1 cellular context compared by ENCODE assay signal in the genomic region with DNA sequence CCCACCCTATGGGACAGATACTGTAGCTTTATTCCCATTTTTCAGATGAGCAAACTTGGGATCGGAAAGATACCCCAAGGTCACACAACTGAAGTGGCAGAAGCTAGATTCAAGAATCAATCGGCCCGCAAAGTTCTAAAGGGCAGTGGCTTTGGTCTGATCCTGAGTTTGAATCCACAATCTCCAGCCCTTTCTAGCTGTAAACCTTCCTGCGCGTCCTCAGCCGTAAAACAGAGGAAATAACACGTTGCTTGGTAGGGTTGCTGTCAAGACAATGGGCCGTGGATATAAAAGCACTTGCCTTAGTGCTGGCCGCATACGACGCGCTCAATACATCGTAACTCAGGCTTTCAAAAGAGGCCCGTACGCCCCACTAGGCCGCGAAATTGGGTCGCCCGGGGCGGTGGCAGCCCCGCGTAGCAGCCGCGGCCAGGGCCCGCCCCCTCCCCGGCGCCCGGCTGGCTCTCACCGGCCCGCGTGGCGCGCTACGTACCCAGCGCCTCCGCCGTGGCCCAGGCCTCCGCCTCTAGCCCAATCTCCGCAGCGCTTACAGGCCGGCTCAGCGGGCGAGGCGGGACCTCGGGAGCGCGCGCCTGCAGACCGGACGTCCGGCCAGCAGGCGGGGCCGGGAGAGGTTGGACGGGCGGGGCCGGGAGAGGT.
TF ChIP-seq lines count a peak whose summit lies in the region.

A gene with protein sequence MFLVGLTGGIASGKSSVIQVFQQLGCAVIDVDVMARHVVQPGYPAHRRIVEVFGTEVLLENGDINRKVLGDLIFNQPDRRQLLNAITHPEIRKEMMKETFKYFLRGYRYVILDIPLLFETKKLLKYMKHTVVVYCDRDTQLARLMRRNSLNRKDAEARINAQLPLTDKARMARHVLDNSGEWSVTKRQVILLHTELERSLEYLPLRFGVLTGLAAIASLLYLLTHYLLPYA (minus strand): TSS at position 573 of the 660 bp plus-strand sequence. CDS start 16,747 bp downstream, outside the sequence.

TF ChIP-seq in HepG2, 621 proteins besides CTCF, POLR2A, EP300 and RAD21 (continued from another document and continues in another):
- TF ChIP-seq, protein P1, sequence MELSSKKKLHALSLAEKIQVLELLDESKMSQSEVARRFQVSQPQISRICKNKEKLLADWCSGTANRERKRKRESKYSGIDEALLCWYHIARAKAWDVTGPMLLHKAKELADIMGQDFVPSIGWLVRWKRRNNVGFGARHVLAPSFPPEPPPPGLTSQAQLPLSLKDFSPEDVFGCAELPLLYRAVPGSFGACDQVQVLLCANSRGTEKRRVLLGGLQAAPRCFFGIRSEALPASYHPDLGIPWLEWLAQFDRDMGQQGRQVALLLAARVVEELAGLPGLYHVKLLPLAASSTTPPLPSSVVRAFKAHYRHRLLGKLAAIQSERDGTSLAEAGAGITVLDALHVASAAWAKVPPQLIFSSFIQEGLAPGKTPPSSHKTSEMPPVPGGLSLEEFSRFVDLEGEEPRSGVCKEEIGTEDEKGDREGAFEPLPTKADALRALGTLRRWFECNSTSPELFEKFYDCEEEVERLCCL (CRISPR knock-in tag; IDR thresholded peaks at IDR 0.05; ENCODE audit: borderline replicate concordance): no peak
- TF ChIP-seq HMG20B (CRISPR knock-in tag; conservative IDR thresholded peaks at IDR 0.05): no peak
- TF ChIP-seq FOXC1 (CRISPR knock-in tag; IDR thresholded peaks at IDR 0.05; ENCODE audit: borderline replicate concordance): peak; percentile 55; the same call in 1 of the 2 replicates
- TF ChIP-seq HOXA9 (CRISPR knock-in tag; IDR thresholded peaks at IDR 0.05; ENCODE audit: borderline replicate concordance): no peak
- TF ChIP-seq ZNF431 (CRISPR knock-in tag; IDR thresholded peaks at IDR 0.05; ENCODE audit: borderline replicate concordance, low read depth): 0 out of 2 replicates have a peak, but pooled peaks have one; percentile 13
- TF ChIP-seq ZNF652 (CRISPR knock-in tag; IDR thresholded peaks at IDR 0.05; ENCODE audit: borderline replicate concordance, low read depth): no peak
- TF ChIP-seq, protein P2, sequence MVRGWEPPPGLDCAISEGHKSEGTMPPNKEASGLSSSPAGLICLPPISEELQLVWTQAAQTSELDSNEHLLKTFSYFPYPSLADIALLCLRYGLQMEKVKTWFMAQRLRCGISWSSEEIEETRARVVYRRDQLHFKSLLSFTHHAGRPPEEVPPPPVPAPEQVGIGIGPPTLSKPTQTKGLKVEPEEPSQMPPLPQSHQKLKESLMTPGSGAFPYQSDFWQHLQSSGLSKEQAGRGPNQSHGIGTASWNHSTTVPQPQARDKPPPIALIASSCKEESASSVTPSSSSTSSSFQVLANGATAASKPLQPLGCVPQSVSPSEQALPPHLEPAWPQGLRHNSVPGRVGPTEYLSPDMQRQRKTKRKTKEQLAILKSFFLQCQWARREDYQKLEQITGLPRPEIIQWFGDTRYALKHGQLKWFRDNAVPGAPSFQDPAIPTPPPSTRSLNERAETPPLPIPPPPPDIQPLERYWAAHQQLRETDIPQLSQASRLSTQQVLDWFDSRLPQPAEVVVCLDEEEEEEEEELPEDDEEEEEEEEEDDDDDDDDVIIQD (CRISPR knock-in tag; IDR thresholded peaks at IDR 0.05; ENCODE audit: low read depth): no peak
- peak; percentile 52 for TF ChIP-seq ELF3 (CRISPR knock-in tag; IDR thresholded peaks at IDR 0.05)
- no peak for TF ChIP-seq ZNF343 (CRISPR knock-in tag; IDR thresholded peaks at IDR 0.05)
- no peak for TF ChIP-seq ZNF20 (CRISPR knock-in tag; IDR thresholded peaks at IDR 0.05)
- TF ChIP-seq ZNF326 (CRISPR knock-in tag; IDR thresholded peaks at IDR 0.05; ENCODE audit: borderline replicate concordance): no peak
- TF ChIP-seq RFX3 (CRISPR knock-in tag; IDR thresholded peaks at IDR 0.05): no peak
- no peak for TF ChIP-seq ZNF484 (CRISPR knock-in tag; IDR thresholded peaks at IDR 0.05; ENCODE audit: borderline replicate concordance, low read depth)
- TF ChIP-seq, protein P3, sequence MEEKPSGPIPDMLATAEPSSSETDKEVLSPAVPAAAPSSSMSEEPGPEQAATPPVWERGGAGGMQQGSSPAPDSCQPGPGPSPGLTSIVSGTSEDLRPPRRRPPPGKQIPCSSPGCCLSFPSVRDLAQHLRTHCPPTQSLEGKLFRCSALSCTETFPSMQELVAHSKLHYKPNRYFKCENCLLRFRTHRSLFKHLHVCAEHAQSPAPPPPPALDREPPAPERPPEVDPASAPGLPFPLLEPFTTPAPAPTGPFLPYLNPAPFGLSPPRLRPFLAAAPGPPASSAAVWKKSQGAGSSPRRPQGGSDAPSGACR (CRISPR knock-in tag; IDR thresholded peaks at IDR 0.05): no peak; the same call in 1 of the 2 replicates
- TF ChIP-seq, protein P4, sequence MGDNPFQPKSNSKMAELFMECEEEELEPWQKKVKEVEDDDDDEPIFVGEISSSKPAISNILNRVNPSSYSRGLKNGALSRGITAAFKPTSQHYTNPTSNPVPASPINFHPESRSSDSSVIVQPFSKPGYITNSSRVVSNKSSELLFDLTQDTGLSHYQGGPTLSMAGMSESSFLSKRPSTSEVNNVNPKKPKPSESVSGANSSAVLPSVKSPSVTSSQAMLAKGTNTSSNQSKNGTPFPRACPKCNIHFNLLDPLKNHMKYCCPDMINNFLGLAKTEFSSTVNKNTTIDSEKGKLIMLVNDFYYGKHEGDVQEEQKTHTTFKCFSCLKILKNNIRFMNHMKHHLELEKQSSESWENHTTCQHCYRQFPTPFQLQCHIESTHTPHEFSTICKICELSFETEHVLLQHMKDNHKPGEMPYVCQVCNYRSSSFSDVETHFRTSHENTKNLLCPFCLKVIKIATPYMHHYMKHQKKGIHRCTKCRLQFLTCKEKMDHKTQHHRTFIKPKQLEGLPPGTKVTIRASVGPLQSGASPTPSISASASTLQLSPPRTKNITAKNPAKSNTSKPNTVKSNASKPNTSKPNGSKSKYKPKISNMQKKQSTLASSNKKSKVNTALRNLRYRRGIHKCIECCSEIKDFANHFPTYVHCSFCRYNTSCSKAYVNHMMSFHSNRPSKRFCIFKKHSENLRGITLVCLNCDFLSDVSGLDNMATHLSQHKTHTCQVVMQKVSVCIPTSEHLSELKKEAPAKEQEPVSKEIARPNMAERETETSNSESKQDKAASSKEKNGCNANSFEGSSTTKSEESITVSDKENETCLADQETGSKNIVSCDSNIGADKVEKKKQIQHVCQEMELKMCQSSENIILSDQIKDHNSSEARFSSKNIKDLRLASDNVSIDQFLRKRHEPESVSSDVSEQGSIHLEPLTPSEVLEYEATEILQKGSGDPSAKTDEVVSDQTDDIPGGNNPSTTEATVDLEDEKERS (CRISPR knock-in tag; IDR thresholded peaks at IDR 0.05): no peak
- TF ChIP-seq ZMYM3 (CRISPR knock-in tag; IDR thresholded peaks at IDR 0.05): peak; percentile 76; the same call in 1 of the 2 replicates
- no peak; the same call in 1 of the 2 replicates for TF ChIP-seq SATB2 (CRISPR knock-in tag; IDR thresholded peaks at IDR 0.05)
- no peak for TF ChIP-seq RARA (CRISPR knock-in tag; IDR thresholded peaks at IDR 0.05)
- TF ChIP-seq TP53 (CRISPR knock-in tag; conservative IDR thresholded peaks at IDR 0.05): no peak
- TF ChIP-seq ZNF550 (CRISPR knock-in tag; IDR thresholded peaks at IDR 0.05; ENCODE audit: borderline replicate concordance): no peak
- no peak; the same call in 1 of the 2 replicates for TF ChIP-seq KAT8 (CRISPR knock-in tag; IDR thresholded peaks at IDR 0.05)
- no peak for TF ChIP-seq TAF15 (IDR thresholded peaks at IDR 0.05; ENCODE audit: low read depth, low read length, poor library complexity, severe bottlenecking)
- TF ChIP-seq, protein P5, sequence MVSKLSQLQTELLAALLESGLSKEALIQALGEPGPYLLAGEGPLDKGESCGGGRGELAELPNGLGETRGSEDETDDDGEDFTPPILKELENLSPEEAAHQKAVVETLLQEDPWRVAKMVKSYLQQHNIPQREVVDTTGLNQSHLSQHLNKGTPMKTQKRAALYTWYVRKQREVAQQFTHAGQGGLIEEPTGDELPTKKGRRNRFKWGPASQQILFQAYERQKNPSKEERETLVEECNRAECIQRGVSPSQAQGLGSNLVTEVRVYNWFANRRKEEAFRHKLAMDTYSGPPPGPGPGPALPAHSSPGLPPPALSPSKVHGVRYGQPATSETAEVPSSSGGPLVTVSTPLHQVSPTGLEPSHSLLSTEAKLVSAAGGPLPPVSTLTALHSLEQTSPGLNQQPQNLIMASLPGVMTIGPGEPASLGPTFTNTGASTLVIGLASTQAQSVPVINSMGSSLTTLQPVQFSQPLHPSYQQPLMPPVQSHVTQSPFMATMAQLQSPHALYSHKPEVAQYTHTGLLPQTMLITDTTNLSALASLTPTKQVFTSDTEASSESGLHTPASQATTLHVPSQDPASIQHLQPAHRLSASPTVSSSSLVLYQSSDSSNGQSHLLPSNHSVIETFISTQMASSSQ (IDR thresholded peaks at IDR 0.05; ENCODE audit: low read depth): no peak
- TF ChIP-seq, protein P5 (CRISPR knock-in tag; IDR thresholded peaks at IDR 0.05; ENCODE audit: borderline replicate concordance): peak; percentile 14; the same call in 1 of the 2 replicates
- TF ChIP-seq GFI1 (CRISPR knock-in tag; IDR thresholded peaks at IDR 0.05; ENCODE audit: borderline replicate concordance): no peak
- TF ChIP-seq, protein P6, sequence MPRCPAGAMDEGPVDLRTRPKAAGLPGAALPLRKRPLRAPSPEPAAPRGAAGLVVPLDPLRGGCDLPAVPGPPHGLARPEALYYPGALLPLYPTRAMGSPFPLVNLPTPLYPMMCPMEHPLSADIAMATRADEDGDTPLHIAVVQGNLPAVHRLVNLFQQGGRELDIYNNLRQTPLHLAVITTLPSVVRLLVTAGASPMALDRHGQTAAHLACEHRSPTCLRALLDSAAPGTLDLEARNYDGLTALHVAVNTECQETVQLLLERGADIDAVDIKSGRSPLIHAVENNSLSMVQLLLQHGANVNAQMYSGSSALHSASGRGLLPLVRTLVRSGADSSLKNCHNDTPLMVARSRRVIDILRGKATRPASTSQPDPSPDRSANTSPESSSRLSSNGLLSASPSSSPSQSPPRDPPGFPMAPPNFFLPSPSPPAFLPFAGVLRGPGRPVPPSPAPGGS (CRISPR knock-in tag; IDR thresholded peaks at IDR 0.05): no peak
- TF ChIP-seq THYN1 (CRISPR knock-in tag; IDR thresholded peaks at IDR 0.05; ENCODE audit: borderline replicate concordance, low read depth): no peak
- no peak for TF ChIP-seq CHD4 (IDR thresholded peaks at IDR 0.05; ENCODE audit: borderline replicate concordance, low read length)
- no peak; the same call in 1 of the 2 replicates for TF ChIP-seq PHF20 (CRISPR knock-in tag; IDR thresholded peaks at IDR 0.05)
- TF ChIP-seq ZNF205 (CRISPR knock-in tag; IDR thresholded peaks at IDR 0.05): no peak
- TF ChIP-seq, protein P7, sequence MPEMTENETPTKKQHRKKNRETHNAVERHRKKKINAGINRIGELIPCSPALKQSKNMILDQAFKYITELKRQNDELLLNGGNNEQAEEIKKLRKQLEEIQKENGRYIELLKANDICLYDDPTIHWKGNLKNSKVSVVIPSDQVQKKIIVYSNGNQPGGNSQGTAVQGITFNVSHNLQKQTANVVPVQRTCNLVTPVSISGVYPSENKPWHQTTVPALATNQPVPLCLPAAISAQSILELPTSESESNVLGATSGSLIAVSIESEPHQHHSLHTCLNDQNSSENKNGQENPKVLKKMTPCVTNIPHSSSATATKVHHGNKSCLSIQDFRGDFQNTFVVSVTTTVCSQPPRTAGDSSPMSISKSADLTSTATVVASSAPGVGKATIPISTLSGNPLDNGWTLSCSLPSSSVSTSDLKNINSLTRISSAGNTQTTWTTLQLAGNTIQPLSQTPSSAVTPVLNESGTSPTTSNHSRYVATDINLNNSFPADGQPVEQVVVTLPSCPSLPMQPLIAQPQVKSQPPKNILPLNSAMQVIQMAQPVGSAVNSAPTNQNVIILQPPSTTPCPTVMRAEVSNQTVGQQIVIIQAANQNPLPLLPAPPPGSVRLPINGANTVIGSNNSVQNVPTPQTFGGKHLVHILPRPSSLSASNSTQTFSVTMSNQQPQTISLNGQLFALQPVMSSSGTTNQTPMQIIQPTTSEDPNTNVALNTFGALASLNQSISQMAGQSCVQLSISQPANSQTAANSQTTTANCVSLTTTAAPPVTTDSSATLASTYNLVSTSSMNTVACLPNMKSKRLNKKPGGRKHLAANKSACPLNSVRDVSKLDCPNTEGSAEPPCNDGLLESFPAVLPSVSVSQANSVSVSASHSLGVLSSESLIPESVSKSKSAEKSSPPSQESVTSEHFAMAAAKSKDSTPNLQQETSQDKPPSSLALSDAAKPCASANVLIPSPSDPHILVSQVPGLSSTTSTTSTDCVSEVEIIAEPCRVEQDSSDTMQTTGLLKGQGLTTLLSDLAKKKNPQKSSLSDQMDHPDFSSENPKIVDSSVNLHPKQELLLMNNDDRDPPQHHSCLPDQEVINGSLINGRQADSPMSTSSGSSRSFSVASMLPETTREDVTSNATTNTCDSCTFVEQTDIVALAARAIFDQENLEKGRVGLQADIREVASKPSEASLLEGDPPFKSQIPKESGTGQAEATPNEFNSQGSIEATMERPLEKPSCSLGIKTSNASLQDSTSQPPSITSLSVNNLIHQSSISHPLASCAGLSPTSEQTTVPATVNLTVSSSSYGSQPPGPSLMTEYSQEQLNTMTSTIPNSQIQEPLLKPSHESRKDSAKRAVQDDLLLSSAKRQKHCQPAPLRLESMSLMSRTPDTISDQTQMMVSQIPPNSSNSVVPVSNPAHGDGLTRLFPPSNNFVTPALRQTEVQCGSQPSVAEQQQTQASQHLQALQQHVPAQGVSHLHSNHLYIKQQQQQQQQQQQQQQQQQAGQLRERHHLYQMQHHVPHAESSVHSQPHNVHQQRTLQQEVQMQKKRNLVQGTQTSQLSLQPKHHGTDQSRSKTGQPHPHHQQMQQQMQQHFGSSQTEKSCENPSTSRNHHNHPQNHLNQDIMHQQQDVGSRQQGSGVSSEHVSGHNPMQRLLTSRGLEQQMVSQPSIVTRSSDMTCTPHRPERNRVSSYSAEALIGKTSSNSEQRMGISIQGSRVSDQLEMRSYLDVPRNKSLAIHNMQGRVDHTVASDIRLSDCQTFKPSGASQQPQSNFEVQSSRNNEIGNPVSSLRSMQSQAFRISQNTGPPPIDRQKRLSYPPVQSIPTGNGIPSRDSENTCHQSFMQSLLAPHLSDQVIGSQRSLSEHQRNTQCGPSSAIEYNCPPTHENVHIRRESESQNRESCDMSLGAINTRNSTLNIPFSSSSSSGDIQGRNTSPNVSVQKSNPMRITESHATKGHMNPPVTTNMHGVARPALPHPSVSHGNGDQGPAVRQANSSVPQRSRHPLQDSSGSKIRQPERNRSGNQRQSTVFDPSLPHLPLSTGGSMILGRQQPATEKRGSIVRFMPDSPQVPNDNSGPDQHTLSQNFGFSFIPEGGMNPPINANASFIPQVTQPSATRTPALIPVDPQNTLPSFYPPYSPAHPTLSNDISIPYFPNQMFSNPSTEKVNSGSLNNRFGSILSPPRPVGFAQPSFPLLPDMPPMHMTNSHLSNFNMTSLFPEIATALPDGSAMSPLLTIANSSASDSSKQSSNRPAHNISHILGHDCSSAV (CRISPR knock-in tag; IDR thresholded peaks at IDR 0.05; ENCODE audit: borderline replicate concordance): no peak
- no peak; the same call in 1 of the 2 replicates for TF ChIP-seq RXRA (CRISPR knock-in tag; IDR thresholded peaks at IDR 0.05)
- peak; percentile 61; the same call in 1 of the 2 replicates for TF ChIP-seq ZNF891 (CRISPR knock-in tag; IDR thresholded peaks at IDR 0.05)
- no peak for TF ChIP-seq ZFP36L2 (CRISPR knock-in tag; IDR thresholded peaks at IDR 0.05)
